ENCODE assay signal across 9 cellular contexts in genomic region chr1:198167436-198167934, GRCh38.
DNase-seq lines count a peak whose midpoint lies in the region; ATAC-seq and TF ChIP-seq lines count a peak whose summit lies in the region.
"Had no signal": no experiment of that assay in that cellular context is flagged by ENCODE, and none has a peak within 500 bp of the region (broad histone marks: within the 10 kb centered on the region; RNA-seq: fewer than 3 reads in every experiment).

No MANE protein-coding gene starts in this region.

- no peak overlapping the region for H3K4me3 ChIP-seq in NB4 (ENCODE audit: low read depth, low read length)
- H3K4me3 ChIP-seq: SK-N-MC had no signal

- DNase-seq in HCEC 1CT (peak; percentile 42), NB4 (ENCODE audit: low read depth) (peak; percentile 9), GM19238 (ENCODE audit: insufficient read length, low spot score) (no peak), epidermal melanocyte (ENCODE audit: insufficient read length, low spot score) (no peak), OCI-M2 (lab: John Stamatoyannopoulos, UW; ENCODE audit: unreplicated experiment) (no peak)
- DNase-seq in central memory CD8-positive, alpha-beta T cell (ENCODE audit: low spot score in 2 of 2) = peak in 1 of 2 donors; percentile 64

- H3K27me3 Mint-ChIP-seq in central memory CD8-positive, alpha-beta T cell = no peaks in the 10 kb centered on the region
- H3K27me3 Mint-ChIP-seq in stimulated activated memory B cell treated with anti-CD40 and anti-IgM and Interleukin-4, amounts not matched to agents 10 μg/mL and 1 μg/mL and 100 μg/mL, for 72 hours = no peaks in the 10 kb centered on the region

- H3K36me3 Mint-ChIP-seq in central memory CD8-positive, alpha-beta T cell (ENCODE audit: insufficient read depth) = peaks cover 18% of the 10 kb centered on the region
- peaks cover 6% of the 10 kb centered on the region for H3K36me3 Mint-ChIP-seq in stimulated activated memory B cell treated with anti-CD40 and anti-IgM and Interleukin-4, amounts not matched to agents 10 μg/mL and 1 μg/mL and 100 μg/mL, for 72 hours

- H3K4me3 Mint-ChIP-seq in central memory CD8-positive, alpha-beta T cell = peak overlapping the region; percentile 68
- H3K4me3 Mint-ChIP-seq in stimulated activated memory B cell treated with anti-CD40 and anti-IgM and Interleukin-4, amounts not matched to agents 10 μg/mL and 1 μg/mL and 100 μg/mL, for 72 hours = peak overlapping the region; percentile 13

- H3K4me1 Mint-ChIP-seq in central memory CD8-positive, alpha-beta T cell = peaks cover 77% of the 10 kb centered on the region
- peaks cover 68% of the 10 kb centered on the region for H3K4me1 Mint-ChIP-seq in stimulated activated memory B cell treated with anti-CD40 and anti-IgM and Interleukin-4, amounts not matched to agents 10 μg/mL and 1 μg/mL and 100 μg/mL, for 72 hours

- TF ChIP-seq POLR2A in NB4 (IDR thresholded peaks at IDR 0.05; ENCODE audit: extremely low read depth, insufficient read length) = no peak

- H3K27ac Mint-ChIP-seq in central memory CD8-positive, alpha-beta T cell (ENCODE audit: low read depth) = peak overlapping the region; percentile 90
- peak overlapping the region; percentile 90 for H3K27ac Mint-ChIP-seq in stimulated activated memory B cell treated with anti-CD40 and anti-IgM and Interleukin-4, amounts not matched to agents 10 μg/mL and 1 μg/mL and 100 μg/mL, for 72 hours

- peak; percentile 71 for ATAC-seq in GM18858 (IDR thresholded peaks at IDR 0.05; ENCODE audit: unreplicated experiment)
- peak; percentile 85 for ATAC-seq in central memory CD8-positive, alpha-beta T cell (replicated peaks; ENCODE audit: extremely low read depth, poor library complexity, severe bottlenecking)
- ATAC-seq in stimulated activated memory B cell treated with anti-CD40 and anti-IgM and Interleukin-4, amounts not matched to agents 10 μg/mL and 1 μg/mL and 100 μg/mL, for 72 hours = peak; percentile 75

- H3K9me3 Mint-ChIP-seq in central memory CD8-positive, alpha-beta T cell = no peaks in the 10 kb centered on the region
- no peaks in the 10 kb centered on the region for H3K9me3 Mint-ChIP-seq in stimulated activated memory B cell treated with anti-CD40 and anti-IgM and Interleukin-4, amounts not matched to agents 10 μg/mL and 1 μg/mL and 100 μg/mL, for 72 hours

- no peak for TF ChIP-seq CTCF in NB4 (IDR thresholded peaks at IDR 0.05; ENCODE audit: low read depth, low read length)

Comparison
In these comparisons a context has a peak if more than half of its experiments do, and no peak if none do; other contexts are left out.
1. DNase-seq: peak in HCEC 1CT (single experiment) and NB4 (single experiment); none in GM19238 (single experiment), epidermal melanocyte (single experiment) and OCI-M2 (single experiment).
2. Peak in every context shown above with its lines, with median percentiles within 50 percentile points of each other: ATAC-seq.